Comparison of ENCODE assay signal across 8 cellular contexts in the genomic region with DNA sequence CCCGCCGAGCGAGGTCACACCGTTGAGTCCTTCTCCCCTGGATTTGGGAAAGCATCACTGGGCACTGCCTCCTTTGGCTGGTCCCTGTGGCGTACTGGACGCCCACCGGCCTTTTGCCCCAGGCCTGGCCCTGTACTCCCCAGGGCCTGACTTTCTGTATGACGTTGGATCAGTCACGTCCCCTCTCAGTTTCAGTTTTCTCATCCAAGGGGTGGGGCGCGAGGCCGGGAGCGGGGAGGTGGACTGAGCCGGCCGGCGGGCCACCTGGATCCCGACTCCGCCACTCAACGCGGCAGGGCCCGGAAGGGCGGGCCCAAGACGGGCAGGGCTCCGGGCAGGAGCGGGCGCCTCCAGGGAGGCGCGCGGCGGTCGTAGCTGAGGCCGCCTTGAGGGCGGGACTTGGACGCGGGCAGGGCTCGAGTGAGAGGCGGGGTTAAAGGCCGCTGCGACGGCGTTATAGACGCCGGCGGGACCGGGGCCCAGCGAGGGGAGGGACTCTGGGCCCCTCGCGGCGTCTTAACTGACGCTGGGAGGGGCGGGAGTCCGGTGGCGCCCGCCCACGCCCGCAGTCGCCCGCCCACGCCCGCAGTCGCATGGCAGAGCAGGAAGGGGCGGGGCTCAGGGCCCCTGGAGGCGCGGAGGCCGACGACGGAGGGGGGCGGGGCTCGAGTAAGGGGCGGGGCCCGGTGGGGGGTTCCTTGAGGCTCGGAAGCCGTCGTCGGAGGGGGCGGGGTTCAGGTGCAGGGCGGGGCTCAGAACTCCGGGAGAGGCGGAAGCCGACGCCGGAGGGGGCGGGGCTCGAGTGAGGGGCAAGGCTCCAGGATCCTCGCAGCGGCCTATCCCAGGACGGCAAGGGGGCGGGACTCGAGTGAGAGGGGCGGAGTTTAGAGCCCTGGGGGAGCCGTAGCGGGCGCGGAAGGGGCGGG. TPM values are rescaled to one million over a fixed set of nuclear protein-coding genes. Genes with fewer than 3 reads are reported as not detected.
DNase-seq lines count a peak whose midpoint lies in the region; ATAC-seq and TF ChIP-seq lines count a peak whose summit lies in the region.

No MANE protein-coding gene starts in this region.

- H3K9me3 ChIP-seq in HUES6 (ENCODE audit: control insufficient read depth, insufficient read depth, low read depth, low read length) (no peaks in the 10 kb centered on the region), NT2/D1 (ENCODE audit: insufficient read depth, low read length) (0 out of 2 replicates have a peak, but pooled peaks cover 8% of the 10 kb centered on the region), endodermal cell (ENCODE audit: control insufficient read depth, low read length) (no peaks in the 10 kb centered on the region), mesodermal cell (ENCODE audit: control insufficient read depth, low read length) (peaks cover 10% of the 10 kb centered on the region)

- H3K9ac ChIP-seq in HUES6 (ENCODE audit: low read length), result peak overlapping the region; percentile 63
- H3K9ac ChIP-seq in NT2/D1 (ENCODE audit: insufficient read length, low read depth), result peak overlapping the region; percentile 65
- H3K9ac ChIP-seq in endodermal cell (ENCODE audit: extremely low read depth, low read length, poor library complexity, severe bottlenecking), result peak overlapping the region; percentile 25

- no peaks in the 10 kb centered on the region for H3K36me3 ChIP-seq in HUES6 (ENCODE audit: control insufficient read depth, insufficient read depth, low read length)
- no peaks in the 10 kb centered on the region for H3K36me3 ChIP-seq in NT2/D1 (ENCODE audit: insufficient read depth, insufficient read length, low read length)
- H3K36me3 ChIP-seq in endodermal cell (ENCODE audit: control insufficient read depth, insufficient read depth, low read length), result no peaks in the 10 kb centered on the region
- H3K36me3 ChIP-seq in mesodermal cell (ENCODE audit: control insufficient read depth, insufficient read depth, low read length), result no peaks in the 10 kb centered on the region

- H3K4me1 Mint-ChIP-seq in endodermal cell, result peaks cover 5% of the 10 kb centered on the region

- peak; percentile 97 for DNase-seq in D341Med (ENCODE audit: low spot score)
- peak; percentile 98 for DNase-seq in NT2/D1 (ENCODE audit: low read depth, low spot score)
- DNase-seq in activated CD8-positive, alpha-beta memory T cell treated with anti-CD3 and anti-CD28 coated beads, Interleukin-2, amount 50 U/mL, for 24 hours (ENCODE audit: extremely low read depth), result peak; percentile 100
- peak; percentile 100 for DNase-seq in endodermal cell
- DNase-seq in stimulated activated CD8-positive, alpha-beta memory T cell treated with anti-CD3 and anti-CD28 coated beads, Interleukin-15, amount 100 ng/mL, for 1 hour (ENCODE audit: low read depth), result peak; percentile 100

- peak overlapping the region; percentile 80 for H3K27ac Mint-ChIP-seq in endodermal cell

- ATAC-seq in GM21447 (IDR thresholded peaks at IDR 0.05; ENCODE audit: unreplicated experiment), result peak; percentile 46

- H3K36me3 Mint-ChIP-seq in endodermal cell (ENCODE audit: low read depth), result no peaks in the 10 kb centered on the region

- H3K27ac ChIP-seq in HUES6 (ENCODE audit: low read depth, low read length) (peak overlapping the region; percentile 79), endodermal cell (ENCODE audit: low read depth, low read length) (peak overlapping the region; percentile 82), mesodermal cell (ENCODE audit: low read depth, low read length, severe bottlenecking) (peak overlapping the region; percentile 87)

- H3K27me3 Mint-ChIP-seq in endodermal cell (ENCODE audit: insufficient read depth), result peaks cover 4% of the 10 kb centered on the region

- peaks cover 16% of the 10 kb centered on the region for H3K4me1 ChIP-seq in HUES6 (ENCODE audit: control insufficient read depth, insufficient read depth, low read length)
- peaks cover 20% of the 10 kb centered on the region for H3K4me1 ChIP-seq in NT2/D1 (ENCODE audit: insufficient read depth, insufficient read length)
- H3K4me1 ChIP-seq in endodermal cell (ENCODE audit: control insufficient read depth, insufficient read depth, low read length), result peaks cover 7% of the 10 kb centered on the region
- peaks cover 16% of the 10 kb centered on the region for H3K4me1 ChIP-seq in mesodermal cell (ENCODE audit: control insufficient read depth, insufficient read depth, low read length, poor library complexity, severe bottlenecking)

- H3K4me3 Mint-ChIP-seq in endodermal cell, result peak overlapping the region; percentile 74

- 7 to 35% methylated on average over 11 to 90 of the region's 95 CpGs for WGBS in endodermal cell (ENCODE audit: insufficient coverage in 1 of 2, insufficient read length in 1 of 2), 2 experiments
- WGBS in mesodermal cell (ENCODE audit: insufficient coverage in 2 of 2), 2 experiments, result 11 to 12% methylated on average over 45 to 55 of the region's 95 CpGs

- peak overlapping the region; percentile 73 for H3K4me3 ChIP-seq in HUES6 (ENCODE audit: low read depth, low read length)
- peak overlapping the region; percentile 30 for H3K4me3 ChIP-seq in NT2/D1 (ENCODE audit: insufficient read length, low read depth)
- H3K4me3 ChIP-seq in endodermal cell (ENCODE audit: low read length), result peak overlapping the region; percentile 78
- H3K4me3 ChIP-seq in mesodermal cell (ENCODE audit: extremely low read depth, insufficient read depth, low read length, poor library complexity, severe bottlenecking), result peak overlapping the region; percentile 88

- TF ChIP-seq CTCF in endodermal cell (conservative IDR thresholded peaks at IDR 0.05), result no peak

- no peaks in the 10 kb centered on the region for H3K9me3 Mint-ChIP-seq in endodermal cell

- H3K27me3 ChIP-seq in HUES6 (ENCODE audit: control insufficient read depth, insufficient read depth, low read length), result no peaks in the 10 kb centered on the region
- H3K27me3 ChIP-seq in NT2/D1 (ENCODE audit: insufficient read depth, insufficient read length), result peaks cover 8% of the 10 kb centered on the region
- no peaks in the 10 kb centered on the region for H3K27me3 ChIP-seq in endodermal cell (ENCODE audit: control insufficient read depth, insufficient read depth, low read length, poor library complexity, severe bottlenecking)

RNA-seq across cellular contexts. Expression of a gene that starts 0.5 kb away (rescaled TPM):
- 10 to 100 TPM; 16.4 to 21.9 TPM for total RNA-seq in endodermal cell
- polyA plus RNA-seq in endodermal cell (2013, experiment 1 of 2), result 32.1 TPM
- polyA plus RNA-seq in endodermal cell (2013, experiment 2 of 2), result 29.8 TPM
- 40.9 TPM for polyA plus RNA-seq in mesodermal cell (2013, experiment 1 of 2)
- polyA plus RNA-seq in mesodermal cell (2013, experiment 2 of 2), result 34.1 TPM

RNA-seq across cellular contexts. Expression of a gene that starts 37.0 kb away (rescaled TPM):
- 1 to 10 TPM; 5.1 to 5.9 TPM for total RNA-seq in endodermal cell
- 3.1 TPM for polyA plus RNA-seq in endodermal cell (2013, experiment 1 of 2)
- polyA plus RNA-seq in endodermal cell (2013, experiment 2 of 2), result 2.7 TPM
- 2.0 TPM for polyA plus RNA-seq in mesodermal cell (2013, experiment 1 of 2)
- 2.7 TPM for polyA plus RNA-seq in mesodermal cell (2013, experiment 2 of 2)

RNA-seq across cellular contexts. Expression of a gene that starts 38.6 kb away (rescaled TPM):
- 10 to 100 TPM; 24.2 to 32.0 TPM for total RNA-seq in endodermal cell
- 29.8 TPM for polyA plus RNA-seq in endodermal cell (2013, experiment 1 of 2)
- polyA plus RNA-seq in endodermal cell (2013, experiment 2 of 2), result 28.4 TPM
- 60.0 TPM for polyA plus RNA-seq in mesodermal cell (2013, experiment 1 of 2)
- polyA plus RNA-seq in mesodermal cell (2013, experiment 2 of 2), result 48.5 TPM

Comparison
In these comparisons a context has a peak if more than half of its experiments do, and no peak if none do; other contexts are left out.
1. Peak in every context shown above with its lines: DNase-seq, ATAC-seq, H3K4me3 ChIP-seq and H3K27ac ChIP-seq.
2. H3K4me3 ChIP-seq: peak in every context shown above with its lines; median percentile 88 in mesodermal cell; 78 in endodermal cell; 73 in HUES6; 30 in NT2/D1.